Comparison of ENCODE assay signal across 14 cellular contexts in the genomic region with DNA sequence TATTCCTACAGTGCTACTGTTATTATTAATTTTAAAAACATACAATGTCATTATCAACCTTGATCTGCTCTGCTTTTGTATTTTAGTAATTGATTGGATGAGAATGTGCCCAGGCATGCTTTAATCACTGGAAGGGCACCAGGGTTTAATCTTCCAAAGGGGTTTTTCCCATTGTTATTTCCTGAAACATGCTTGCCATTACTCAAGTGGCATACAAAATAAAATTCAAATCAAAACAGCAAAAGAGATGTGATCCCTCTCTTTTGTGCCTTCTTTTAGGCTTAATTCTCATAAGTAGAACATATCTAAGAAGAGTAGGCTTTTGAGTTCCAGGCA.
DNase-seq lines count a peak whose midpoint lies in the region; ATAC-seq and TF ChIP-seq lines count a peak whose summit lies in the region.
"Had no signal": no experiment of that assay in that cellular context is flagged by ENCODE, and none has a peak within 500 bp of the region (broad histone marks: within the 10 kb centered on the region; RNA-seq: fewer than 3 reads in every experiment).

No MANE protein-coding gene starts in this region.

- intact Hi-C loops in right cardiac atrium (cut with DNase I) = no loop called here
- intact Hi-C loops in left cardiac atrium (cut with DNase I) = loop anchor here in 1 of 2 donors (5.0 kb wide), 1 partner anchor 38 kb away; no protein-coding TSS in a partner anchor
- intact Hi-C loops in testis (cut with DNase I; ENCODE audit: low total_unique reads) = loop anchor here (10.0 kb wide), 1 partner anchor 60 kb away; no protein-coding TSS in a partner anchor

- H3K4me3 Mint-ChIP-seq in chondrocyte (ENCODE audit: unreplicated experiment) = no peak overlapping the region
- H3K4me3 Mint-ChIP-seq: CD4-positive, CD25-positive, alpha-beta regulatory T cell; HFFc6 had no signal

- no peaks in the 10 kb centered on the region for H3K36me3 ChIP-seq in testis (ENCODE audit: low read depth, missing control alignments)
- H3K36me3 ChIP-seq: BLaER1 treated with 17β-estradiol and CSF1 and Interleukin-3, amounts not matched to agents 10 nM and 100 nM had no signal

- H3K27ac Mint-ChIP-seq in chondrocyte (ENCODE audit: unreplicated experiment) = peak overlapping the region; percentile 77
- H3K27ac Mint-ChIP-seq: CD4-positive, CD25-positive, alpha-beta regulatory T cell had no signal

- H3K27me3 ChIP-seq in right cardiac atrium (ENCODE audit: control insufficient read depth, insufficient read depth) (no peaks in the 10 kb centered on the region), testis (no peaks in the 10 kb centered on the region)
- H3K27me3 ChIP-seq: BLaER1 treated with 17β-estradiol and CSF1 and Interleukin-3, amounts not matched to agents 10 nM and 100 nM had no signal

- H3K9me3 ChIP-seq in right cardiac atrium (ENCODE audit: control insufficient read depth, low read length) (no peaks in the 10 kb centered on the region), testis (no peaks in the 10 kb centered on the region)
- H3K9me3 ChIP-seq: BLaER1 treated with 17β-estradiol and CSF1 and Interleukin-3, amounts not matched to agents 10 nM and 100 nM had no signal

- H3K4me3 ChIP-seq in right cardiac atrium (ENCODE audit: low read length) (no peak overlapping the region), testis (no peak overlapping the region)
- H3K4me3 ChIP-seq: BLaER1 treated with 17β-estradiol and CSF1 and Interleukin-3, amounts not matched to agents 10 nM and 100 nM had no signal

- H3K9me3 Mint-ChIP-seq in chondrocyte (ENCODE audit: low read depth) = no peaks in the 10 kb centered on the region
- H3K9me3 Mint-ChIP-seq: HFFc6 had no signal

- no peaks in the 10 kb centered on the region for H3K27me3 Mint-ChIP-seq in chondrocyte (ENCODE audit: low read depth)
- H3K27me3 Mint-ChIP-seq: CD4-positive, CD25-positive, alpha-beta regulatory T cell had no signal

- H3K4me1 Mint-ChIP-seq in chondrocyte (ENCODE audit: low read depth) = peaks cover 56% of the 10 kb centered on the region
- H3K4me1 Mint-ChIP-seq: CD4-positive, CD25-positive, alpha-beta regulatory T cell had no signal

- no peak for TF ChIP-seq POLR2A in testis (IDR thresholded peaks at IDR 0.05)

- H3K4me1 ChIP-seq in right cardiac atrium (ENCODE audit: control insufficient read depth, insufficient read depth, low read length) = peaks cover 11% of the 10 kb centered on the region
- H3K4me1 ChIP-seq in testis = peaks cover 26% of the 10 kb centered on the region
- H3K4me1 ChIP-seq: BLaER1 treated with 17β-estradiol and CSF1 and Interleukin-3, amounts not matched to agents 10 nM and 100 nM had no signal

- no peaks in the 10 kb centered on the region for H3K36me3 Mint-ChIP-seq in chondrocyte (ENCODE audit: low read depth)
- H3K36me3 Mint-ChIP-seq: CD4-positive, CD25-positive, alpha-beta regulatory T cell had no signal

- H3K27ac ChIP-seq in right cardiac atrium (ENCODE audit: low read length) (peak overlapping the region; percentile 78), testis (peak overlapping the region; percentile 6 to 9)
- H3K27ac ChIP-seq: BLaER1 treated with 17β-estradiol and CSF1 and Interleukin-3, amounts not matched to agents 10 nM and 100 nM had no signal

- TF ChIP-seq CTCF in chondrocyte (IDR thresholded peaks at IDR 0.05) = no peak
- TF ChIP-seq CTCF in testis (IDR thresholded peaks at IDR 0.05) = no peak

- ATAC-seq in right cardiac atrium (no peak), left cardiac atrium (no peak), left lobe of liver (no peak), GM19324 (IDR thresholded peaks at IDR 0.05; ENCODE audit: low FRiP score, unreplicated experiment) (no peak)

- DNase-seq in right cardiac atrium = no peak
- no peak for DNase-seq in left cardiac atrium
- DNase-seq in chondrocyte (ENCODE audit: low spot score) = no peak
- no peak for DNase-seq in testis
- no peak for DNase-seq in NCI-H1417 treated with DMSO at 0.1 percent for 48 hours (lab: John Stamatoyannopoulos, UW)
- no peak for DNase-seq in left lobe of liver (ENCODE audit: low spot score)
- DNase-seq: ACHN; Calu3; CD4-positive, CD25-positive, alpha-beta regulatory T cell; DMS 273 treated with DMSO at 0.1 percent for 48 hours; HCEC 1CT had no signal
